1 cellular context compared by ENCODE assay signal in the genomic region with DNA sequence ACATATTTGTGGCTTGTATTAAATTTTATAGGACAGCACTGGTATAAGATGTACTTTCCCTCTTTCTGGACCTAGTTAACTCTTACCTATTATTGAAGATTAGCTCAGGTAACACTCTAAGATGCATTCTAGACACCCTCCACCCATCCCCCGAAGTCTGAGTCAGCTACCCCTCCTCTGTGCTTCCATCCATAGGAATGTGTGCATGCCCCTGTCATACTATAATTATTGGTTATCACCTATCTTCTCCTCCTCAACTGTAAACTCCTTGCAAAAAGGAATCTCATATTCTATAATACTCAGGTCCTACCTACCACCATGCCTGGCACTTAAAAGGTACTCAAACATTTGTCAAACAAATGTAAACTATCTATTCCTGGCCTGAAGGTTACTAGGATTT.
TF ChIP-seq lines count a peak whose summit lies in the region.

No MANE protein-coding gene starts in this region.

TF ChIP-seq in endothelial cell of umbilical vein, 7 proteins besides CTCF, POLR2A, EP300 and RAD21:
- TF ChIP-seq POLR2AphosphoS5 (IDR thresholded peaks at IDR 0.05; ENCODE audit: insufficient read depth, low read depth, low read length) (no peak), FOS (IDR thresholded peaks at IDR 0.05; ENCODE audit: borderline replicate concordance, insufficient read depth, low read length) (peak; percentile 28)
